16 cellular contexts compared by ENCODE assay signal in the genomic region with DNA sequence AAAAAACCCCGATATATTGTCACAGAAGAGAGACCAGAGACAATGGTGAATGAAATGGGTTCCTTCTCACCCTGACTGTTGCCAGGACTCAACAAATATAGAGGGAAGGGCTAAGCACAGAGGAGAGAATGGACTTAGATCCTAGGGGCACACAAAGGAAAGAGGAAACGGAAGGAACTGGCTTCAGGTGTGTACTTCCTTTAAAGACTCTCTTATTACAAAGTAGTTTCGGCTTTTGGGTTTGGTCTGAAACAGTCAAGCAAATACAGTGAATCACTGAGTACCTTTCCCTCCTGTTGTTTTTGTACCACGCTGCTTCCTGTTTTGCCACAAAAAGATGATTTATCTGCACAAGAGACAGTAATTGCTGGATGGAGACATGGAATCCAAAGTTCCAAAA. TPM values are rescaled to one million over a fixed set of nuclear protein-coding genes. Genes with fewer than 3 reads are reported as not detected.
DNase-seq lines count a peak whose midpoint lies in the region; ATAC-seq and TF ChIP-seq lines count a peak whose summit lies in the region.
"Had no signal": no experiment of that assay in that cellular context is flagged by ENCODE, and none has a peak within 500 bp of the region (broad histone marks: within the 10 kb centered on the region; RNA-seq: fewer than 3 reads in every experiment).

No MANE protein-coding gene starts in this region.

- no peak overlapping the region for H3K9ac ChIP-seq in skeletal muscle tissue (ENCODE audit: low read depth in 1 of 3, low read length in 3 of 3)

- H3K27ac ChIP-seq in epithelial cell of prostate (peak overlapping the region; percentile 61), skeletal muscle tissue (ENCODE audit: low read depth, low read length) (peak overlapping the region; percentile 40), prostate gland (no peak overlapping the region)

- 89% methylated on average over 4 of the region's 4 CpGs for WGBS in prostate gland

- H3K4me1 Mint-ChIP-seq in activated naive CD4-positive, alpha-beta T cell treated with anti-CD3 and anti-CD28 coated beads for 36 hours (ENCODE audit: low read depth) = peaks cover 33% of the 10 kb centered on the region
- H3K4me1 Mint-ChIP-seq in T-helper 2 cell treated with Interferon-gamma antibody and Interleukin-4, amounts not matched to agents 5 μg/mL and 100 μg/mL, for 36 hours (ENCODE audit: low read depth) = peaks cover 14% of the 10 kb centered on the region

- H3K9me3 Mint-ChIP-seq in activated naive CD4-positive, alpha-beta T cell treated with anti-CD3 and anti-CD28 coated beads for 36 hours = no peaks in the 10 kb centered on the region
- no peaks in the 10 kb centered on the region for H3K9me3 Mint-ChIP-seq in T-helper 2 cell treated with Interferon-gamma antibody and Interleukin-4, amounts not matched to agents 5 μg/mL and 100 μg/mL, for 36 hours

- H3K4me3 Mint-ChIP-seq in activated naive CD4-positive, alpha-beta T cell treated with anti-CD3 and anti-CD28 coated beads for 36 hours = peak overlapping the region; percentile 28
- peak overlapping the region; percentile 77 for H3K4me3 Mint-ChIP-seq in T-helper 2 cell treated with Interferon-gamma antibody and Interleukin-4, amounts not matched to agents 5 μg/mL and 100 μg/mL, for 36 hours

- H3K27ac Mint-ChIP-seq in activated naive CD4-positive, alpha-beta T cell treated with anti-CD3 and anti-CD28 coated beads for 36 hours = peak overlapping the region; percentile 82
- peak overlapping the region; percentile 94 for H3K27ac Mint-ChIP-seq in T-helper 2 cell treated with Interferon-gamma antibody and Interleukin-4, amounts not matched to agents 5 μg/mL and 100 μg/mL, for 36 hours

- CTCF ChIA-PET in activated naive CD4-positive, alpha-beta T cell treated with anti-CD3 and anti-CD28 coated beads for 36 hours (lab: Charles Lee) = no interaction called here

- DNase-seq in activated naive CD4-positive, alpha-beta T cell treated with anti-CD3 and anti-CD28 coated beads for 36 hours = peak; percentile 31
- no peak for DNase-seq in activated naive CD4-positive, alpha-beta T cell treated with anti-CD3 and anti-CD28 coated beads, Interleukin-2, amount 50 U/mL, for 16 hours
- no peak for DNase-seq in T-helper 2 cell treated with Interferon-gamma antibody and Interleukin-4, amounts not matched to agents 5 μg/mL and 100 μg/mL, for 36 hours (ENCODE audit: low spot score)
- peak; percentile 39 for DNase-seq in epithelial cell of prostate (ENCODE audit: low read depth, low spot score)
- DNase-seq in midbrain (lab: John Stamatoyannopoulos, UW) = no peak
- no peak for DNase-seq in prostate gland (ENCODE audit: low spot score)
- DNase-seq: activated CD4-positive, CD25-positive, alpha-beta regulatory T cell treated with anti-CD3 and anti-CD28 coated beads, Interleukin-2, amount 50 U/mL, for 72 hours; aorta; EL; esophagus squamous epithelium; MV-4-11; NCI-H524 had no signal

- peaks cover 11 to 24% (median 16%) of the 10 kb centered on the region in 3 donors for H3K4me1 ChIP-seq in skeletal muscle tissue (ENCODE audit: control insufficient read depth in 3 of 3, insufficient read depth in 3 of 3, low read length in 3 of 3)
- H3K4me1 ChIP-seq in prostate gland (replicated peaks) = no peaks in the 10 kb centered on the region
- H3K4me1 ChIP-seq: esophagus squamous epithelium had no signal

- no peak overlapping the region for H3K4me3 ChIP-seq in skeletal muscle tissue (ENCODE audit: low read length in 3 of 3)
- no peak overlapping the region for H3K4me3 ChIP-seq in prostate gland
- H3K4me3 ChIP-seq: esophagus squamous epithelium had no signal

- H3K27me3 Mint-ChIP-seq in activated naive CD4-positive, alpha-beta T cell treated with anti-CD3 and anti-CD28 coated beads for 36 hours (ENCODE audit: low read depth) = no peaks in the 10 kb centered on the region
- no peaks in the 10 kb centered on the region for H3K27me3 Mint-ChIP-seq in T-helper 2 cell treated with Interferon-gamma antibody and Interleukin-4, amounts not matched to agents 5 μg/mL and 100 μg/mL, for 36 hours (ENCODE audit: low read depth)

- intact Hi-C loops in activated naive CD4-positive, alpha-beta T cell treated with anti-CD3 and anti-CD28 coated beads for 36 hours (cut with micrococcal nuclease) = loop anchor here (1.0 to 2.0 kb wide), 2 partner anchors 75 to 120 kb away; no protein-coding TSS in a partner anchor
- intact Hi-C loops in prostate gland (cut with DNase I) = no loop called here

- no peak for TF ChIP-seq CTCF in prostate gland (IDR thresholded peaks at IDR 0.05)

- H3K36me3 ChIP-seq in skeletal muscle tissue (ENCODE audit: control insufficient read depth in 3 of 3, insufficient read depth in 3 of 3, low read length in 3 of 3) = no peaks in the 10 kb centered on the region
- H3K36me3 ChIP-seq in prostate gland = no peaks in the 10 kb centered on the region
- H3K36me3 ChIP-seq: esophagus squamous epithelium had no signal

- no peak for ATAC-seq in GM21576 (IDR thresholded peaks at IDR 0.05; ENCODE audit: unreplicated experiment)

- TF ChIP-seq POLR2A in prostate gland (IDR thresholded peaks at IDR 0.05) = no peak

- H3K27me3 ChIP-seq in skeletal muscle tissue (ENCODE audit: control insufficient read depth in 3 of 3, insufficient read depth in 3 of 3, low read length in 3 of 3) (peaks cover 0 to 4% (median 0%) of the 10 kb centered on the region in 3 donors), prostate gland (replicated peaks; ENCODE audit: insufficient read depth) (no peaks in the 10 kb centered on the region)
- H3K27me3 ChIP-seq: esophagus squamous epithelium had no signal

- peaks cover 3% of the 10 kb centered on the region for H3K36me3 Mint-ChIP-seq in activated naive CD4-positive, alpha-beta T cell treated with anti-CD3 and anti-CD28 coated beads for 36 hours (ENCODE audit: low read depth)
- H3K36me3 Mint-ChIP-seq in T-helper 2 cell treated with Interferon-gamma antibody and Interleukin-4, amounts not matched to agents 5 μg/mL and 100 μg/mL, for 36 hours (ENCODE audit: low read depth) = peaks cover 3% of the 10 kb centered on the region

- H3K9me3 ChIP-seq in skeletal muscle tissue (ENCODE audit: control insufficient read depth in 3 of 3, low read length in 3 of 3) (no peaks in the 10 kb centered on the region), prostate gland (no peaks in the 10 kb centered on the region)
- H3K9me3 ChIP-seq: esophagus squamous epithelium had no signal

RNA-seq across cellular contexts. Expression of gene S100G, which starts 46.1 kb away (rescaled TPM):
- not detected for total RNA-seq in activated naive CD4-positive, alpha-beta T cell treated with anti-CD3 and anti-CD28 coated beads for 36 hours
- total RNA-seq in skeletal muscle tissue (not detected), prostate gland (not detected)
- total RNA-seq: aorta, esophagus squamous epithelium, kidney epithelial cell, temporal lobe had no signal

Comparison
In these comparisons a context has a peak if more than half of its experiments do, and no peak if none do; other contexts are left out.
1. DNase-seq: peak in activated naive CD4-positive, alpha-beta T cell treated with anti-CD3 and anti-CD28 coated beads for 36 hours (single experiment) and epithelial cell of prostate (single experiment); none in activated naive CD4-positive, alpha-beta T cell treated with anti-CD3 and anti-CD28 coated beads, Interleukin-2, amount 50 U/mL, for 16 hours (single experiment), T-helper 2 cell treated with Interferon-gamma antibody and Interleukin-4, amounts not matched to agents 5 μg/mL and 100 μg/mL, for 36 hours (single experiment), midbrain (single experiment) and prostate gland (single experiment).
2. H3K27ac ChIP-seq: peak in epithelial cell of prostate (single experiment) and skeletal muscle tissue (single experiment); none in prostate gland (0 of 2).